Comparison of ENCODE assay signal across 18 cellular contexts in the genomic region with DNA sequence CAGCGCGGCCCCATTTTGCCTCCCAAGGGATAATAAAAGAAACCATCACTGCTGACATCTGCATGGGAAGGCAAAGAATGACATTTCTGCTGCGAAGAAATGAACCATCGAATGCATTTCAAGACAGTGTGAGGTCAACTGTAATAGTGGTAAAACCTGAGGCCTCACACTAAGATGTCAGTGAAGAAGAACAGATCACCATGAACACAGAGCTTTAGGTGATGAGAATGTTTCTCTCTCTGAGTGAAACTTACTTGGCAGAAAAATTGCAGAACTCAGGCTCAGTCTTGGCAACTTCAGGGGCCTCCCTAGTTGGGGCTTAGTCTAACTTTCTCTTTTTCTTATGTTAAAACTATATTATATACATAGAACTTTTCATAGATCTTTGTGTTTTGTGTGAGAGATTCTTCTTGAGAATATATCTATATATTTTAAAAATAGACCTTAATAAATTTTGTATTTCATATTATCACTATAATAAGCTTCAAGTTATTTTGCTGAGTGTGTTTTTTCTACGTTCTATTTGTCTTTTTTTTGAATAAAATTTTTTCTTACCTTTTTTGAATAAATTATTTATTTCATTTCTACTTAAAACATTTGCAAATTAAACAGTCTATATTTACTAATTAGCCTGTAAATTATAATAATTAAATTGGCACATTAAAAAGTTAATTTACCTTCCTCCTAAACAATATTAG.
DNase-seq lines count a peak whose midpoint lies in the region; ATAC-seq, FAIRE-seq and TF ChIP-seq lines count a peak whose summit lies in the region.
"Had no signal": no experiment of that assay in that cellular context is flagged by ENCODE, and none has a peak within 500 bp of the region (broad histone marks: within the 10 kb centered on the region; RNA-seq: fewer than 3 reads in every experiment).

No MANE protein-coding gene starts in this region.

- peak overlapping the region; percentile 60 for H3K4me2 ChIP-seq in BLaER1
- no peak overlapping the region for H3K4me2 ChIP-seq in Karpas-422 (ENCODE audit: low read depth, low read length, poor library complexity, severe bottlenecking)
- H3K4me2 ChIP-seq: GM23338 had no signal

- peak; percentile 85 for FAIRE-seq in endometrium (lab: Jason Lieb, UNC)
- peak; percentile 93 for FAIRE-seq in pancreas (lab: Jason Lieb, UNC)

- ATAC-seq in pancreas: no peak
- no peak for ATAC-seq in GM18505 (IDR thresholded peaks at IDR 0.05; ENCODE audit: unreplicated experiment)
- ATAC-seq in upper lobe of right lung: no peak
- ATAC-seq: GM23338 had no signal

- H3K9ac ChIP-seq in BLaER1 (no peak overlapping the region), Karpas-422 (ENCODE audit: low read length) (no peak overlapping the region)

- H3K27ac ChIP-seq in BLaER1 (peak overlapping the region; percentile 14; the same call in 1 of the 2 replicates), Karpas-422 (ENCODE audit: low read length) (no peak overlapping the region), pancreas (no peak overlapping the region), upper lobe of right lung (no peak overlapping the region)
- H3K27ac ChIP-seq: HL-60 had no signal

- DNase-seq in Karpas-422 (peak; percentile 47), pancreas (no peak), cerebellar cortex (ENCODE audit: low spot score) (no peak), midbrain (lab: John Stamatoyannopoulos, UW) (no peak), upper lobe of right lung (no peak)
- DNase-seq: BE2C; CD8-positive, alpha-beta memory T cell; KBM-7; NCI-H1092 treated with DMSO at 0.1 percent for 48 hours; NCI-H1930; NCI-H2171; NCI-H82; SHP77 treated with DMSO at 0.1 percent for 48 hours had no signal

- TF ChIP-seq CTCF in pancreas (IDR thresholded peaks at IDR 0.05) (no peak), upper lobe of right lung (IDR thresholded peaks at IDR 0.05) (no peak)

- intact Hi-C loops in pancreas (cut with DNase I) (no loop called here), upper lobe of right lung (cut with DNase I) (no loop called here)

- H3K27me3 ChIP-seq in BLaER1 (no peaks in the 10 kb centered on the region), Karpas-422 (ENCODE audit: low read length) (no peaks in the 10 kb centered on the region), pancreas (no peaks in the 10 kb centered on the region), upper lobe of right lung (no peaks in the 10 kb centered on the region)
- H3K27me3 ChIP-seq: BE2C had no signal

- no peaks in the 10 kb centered on the region for H3K79me2 ChIP-seq in Karpas-422 (ENCODE audit: low read length)

- H3K9me3 ChIP-seq in BLaER1: peaks cover 6% of the 10 kb centered on the region; the same call in 1 of the 2 replicates
- no peaks in the 10 kb centered on the region for H3K9me3 ChIP-seq in Karpas-422 (ENCODE audit: low read length)
- H3K9me3 ChIP-seq in pancreas: no peaks in the 10 kb centered on the region
- H3K9me3 ChIP-seq in upper lobe of right lung: no peaks in the 10 kb centered on the region
- H3K9me3 ChIP-seq: BE2C had no signal

- no peak overlapping the region for H2AFZ ChIP-seq in Karpas-422 (ENCODE audit: low read length)
- H2AFZ ChIP-seq: GM23338 had no signal

- WGBS in pancreas, 2 donors: 95% methylated on average over 5 of the region's 5 CpGs

- H3K9me2 ChIP-seq in Karpas-422 (replicated peaks; ENCODE audit: insufficient read depth, low read length): no peaks in the 10 kb centered on the region

- H3K4me3 ChIP-seq in BLaER1 (no peak overlapping the region), Karpas-422 (ENCODE audit: low read length) (no peak overlapping the region), pancreas (no peak overlapping the region), upper lobe of right lung (no peak overlapping the region)
- H3K4me3 ChIP-seq: GM23338 had no signal

- H3K4me1 ChIP-seq in BLaER1 (peaks cover 11% of the 10 kb centered on the region), Karpas-422 (ENCODE audit: low read length) (no peaks in the 10 kb centered on the region), pancreas (no peaks in the 10 kb centered on the region), upper lobe of right lung (no peaks in the 10 kb centered on the region)

- H4K20me1 ChIP-seq in BLaER1 (no peaks in the 10 kb centered on the region), Karpas-422 (ENCODE audit: insufficient read depth, low read depth, low read length) (no peaks in the 10 kb centered on the region)

- TF ChIP-seq POLR2A in GM18505 (IDR thresholded peaks at IDR 0.05; ENCODE audit: borderline replicate concordance, extremely low read depth, insufficient read depth, insufficient read length): no peak

- H3K36me3 ChIP-seq in BLaER1 (no peaks in the 10 kb centered on the region), Karpas-422 (ENCODE audit: insufficient read depth, low read length) (no peaks in the 10 kb centered on the region), pancreas (no peaks in the 10 kb centered on the region), upper lobe of right lung (no peaks in the 10 kb centered on the region)
- H3K36me3 ChIP-seq: BE2C had no signal
